ENCODE assay signal across 17 cellular contexts in the genomic region with DNA sequence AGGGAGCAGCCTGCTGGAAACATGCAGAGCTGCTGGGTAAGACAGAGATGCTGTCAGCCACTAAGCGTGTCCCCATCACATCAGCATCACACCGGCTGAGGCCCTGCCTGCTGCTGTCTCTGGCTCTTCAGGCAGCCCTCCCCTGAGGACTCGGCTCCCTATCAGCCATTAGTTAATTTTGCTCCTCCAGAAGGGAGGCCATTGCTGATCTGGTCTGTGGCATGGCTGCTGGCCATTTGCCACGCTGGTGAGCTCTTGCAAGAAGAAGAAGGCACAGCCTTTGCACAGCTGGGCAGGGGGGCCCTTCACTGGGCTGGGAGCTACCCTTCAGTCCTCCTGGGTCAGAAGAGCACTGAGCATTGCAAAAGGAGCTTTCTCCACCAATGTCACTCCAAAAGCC.
DNase-seq lines count a peak whose midpoint lies in the region; ATAC-seq and TF ChIP-seq lines count a peak whose summit lies in the region.
"Had no signal": no experiment of that assay in that cellular context is flagged by ENCODE, and none has a peak within 500 bp of the region (broad histone marks: within the 10 kb centered on the region; RNA-seq: fewer than 3 reads in every experiment).

No MANE protein-coding gene starts in this region.

- CTCF ChIA-PET in PC-3 (lab: Charles Lee) = no interaction called here

- intact Hi-C loops in PC-3 (cut with micrococcal nuclease) = no loop called here

- no peak for ATAC-seq in PC-3
- no peak for ATAC-seq in gastroesophageal sphincter
- no peak for ATAC-seq in thoracic aorta (ENCODE audit: insufficient number of reproducible peaks, low FRiP score, low read depth)
- ATAC-seq in GM18909 (IDR thresholded peaks at IDR 0.05; ENCODE audit: poor library complexity, unreplicated experiment) = no peak
- ATAC-seq: naive thymus-derived CD8-positive, alpha-beta T cell had no signal

- peak overlapping the region; percentile 16; the same call in 1 of the 2 replicates for H3K4me2 ChIP-seq in PC-3 (ENCODE audit: low read length)

- 50 to 90% methylated on average over 1 to 2 of the region's 4 CpGs for WGBS in gastroesophageal sphincter (ENCODE audit: low coverage in 1 of 2), 2 donors

- POLR2A ChIA-PET in PC-3 (lab: Charles Lee; ENCODE audit: unreplicated experiment) = no interaction called here

- H3K79me2 ChIP-seq in PC-3 (ENCODE audit: low read length) = no peaks in the 10 kb centered on the region

- H2AFZ ChIP-seq in PC-3 (ENCODE audit: low read length) = no peak overlapping the region

- no peak for TF ChIP-seq EP300 in gastroesophageal sphincter (IDR thresholded peaks at IDR 0.05)

- H3K9me3 ChIP-seq in PC-3 (ENCODE audit: low read length) (no peaks in the 10 kb centered on the region), gastroesophageal sphincter (no peaks in the 10 kb centered on the region), thoracic aorta (no peaks in the 10 kb centered on the region)

- H3K9me2 ChIP-seq in PC-3 (replicated peaks; ENCODE audit: low read length) = no peaks in the 10 kb centered on the region

- H3F3A ChIP-seq in PC-3 (ENCODE audit: low read length, unreplicated experiment) = no peaks in the 10 kb centered on the region

- no peak overlapping the region for H3K4me3 ChIP-seq in PC-3 (ENCODE audit: low read length)
- no peak overlapping the region for H3K4me3 ChIP-seq in gastroesophageal sphincter
- H3K4me3 ChIP-seq in thoracic aorta = no peak overlapping the region
- H3K4me3 ChIP-seq: skin epidermis had no signal

- H3K4me1 ChIP-seq in PC-3 (ENCODE audit: insufficient read depth, low read length) = peaks cover 49% of the 10 kb centered on the region
- peaks cover 5 to 93% (median 22%) of the 10 kb centered on the region in 3 donors for H3K4me1 ChIP-seq in gastroesophageal sphincter
- peaks cover 46 to 89% of the 10 kb centered on the region in 2 donors for H3K4me1 ChIP-seq in thoracic aorta (ENCODE audit: control insufficient read depth in 1 of 2, low read depth in 2 of 2)

- no peaks in the 10 kb centered on the region for H3K27me3 ChIP-seq in PC-3 (ENCODE audit: low read length)
- H3K27me3 ChIP-seq in gastroesophageal sphincter = no peaks in the 10 kb centered on the region
- H3K27me3 ChIP-seq in thoracic aorta (replicated peaks; ENCODE audit: insufficient read depth) = no peaks in the 10 kb centered on the region
- H3K27me3 ChIP-seq: brain microvascular endothelial cell had no signal

- DNase-seq in NCI-H748 (lab: John Stamatoyannopoulos, UW; ENCODE audit: unreplicated experiment) = peak; percentile 31
- no peak for DNase-seq in NCI-H748 treated with DMSO at 0.1 percent for 48 hours (lab: John Stamatoyannopoulos, UW)
- no peak for DNase-seq in PC-3
- no peak for DNase-seq in thoracic aorta (ENCODE audit: low spot score)
- no peak for DNase-seq in ACHN
- no peak for DNase-seq in 8988T
- DNase-seq: activated naive CD8-positive, alpha-beta T cell treated with anti-CD3 and anti-CD28 coated beads for 36 hours; brain microvascular endothelial cell; CD4-positive, alpha-beta memory T cell; hypothalamus; naive thymus-derived CD8-positive, alpha-beta T cell; NCI-H1048; NCI-H774; stimulated activated CD4-positive, alpha-beta T cell treated with anti-CD3 and anti-CD28 coated beads, Interleukin-2, amount 100 ng/mL, for 48 hours had no signal

- no peak for TF ChIP-seq POLR2A in gastroesophageal sphincter (IDR thresholded peaks at IDR 0.05)

- H3K27ac ChIP-seq in PC-3 (ENCODE audit: low read length) (peak overlapping the region; percentile 57), gastroesophageal sphincter (peak overlapping the region in 3 of 4 donors; percentile 57 to 90 (median 70)), thoracic aorta (peak overlapping the region; percentile 82 to 95)
- H3K27ac ChIP-seq: brain microvascular endothelial cell, skin epidermis had no signal

- BruUV-seq in PC-3 (replicated peaks; lab: Mats Ljungman, UMichigan) = no TSS peak

- H3K36me3 ChIP-seq in PC-3 (ENCODE audit: low read depth, low read length) (peaks cover 17% of the 10 kb centered on the region; the same call in 1 of the 2 replicates), gastroesophageal sphincter (peaks cover 0 to 42% of the 10 kb centered on the region in 2 donors), thoracic aorta (peaks cover 68% of the 10 kb centered on the region)

- H4K20me1 ChIP-seq in PC-3 (ENCODE audit: low read length) = no peaks in the 10 kb centered on the region

- in situ Hi-C loops in ACHN (cut with HindIII; ENCODE audit: low pct_ligation_motif_present, low pct_unique_long_range_greater_than_20kb, low sequenced_read_pairs) = no loop called here

- TF ChIP-seq CTCF in PC-3 (conservative IDR thresholded peaks at IDR 0.05; ENCODE audit: low read depth, low read length) (no peak), gastroesophageal sphincter (IDR thresholded peaks at IDR 0.05) (no peak), thoracic aorta (IDR thresholded peaks at IDR 0.05) (no peak)

- no peak overlapping the region for H3K9ac ChIP-seq in PC-3 (ENCODE audit: low read length)
